In genomic region chr1:62725981-62726588, GRCh38 we compare ENCODE assay signal across 20 cellular contexts. TPM values are rescaled to one million over a fixed set of nuclear protein-coding genes. Genes with fewer than 3 reads are reported as not detected.
DNase-seq lines count a peak whose midpoint lies in the region; ATAC-seq, FAIRE-seq and TF ChIP-seq lines count a peak whose summit lies in the region.
"Had no signal": no experiment of that assay in that cellular context is flagged by ENCODE, and none has a peak within 500 bp of the region (broad histone marks: within the 10 kb centered on the region; RNA-seq: fewer than 3 reads in every experiment).

No MANE protein-coding gene starts in this region.

- H3K9ac ChIP-seq in SK-N-MC (ENCODE audit: insufficient read length) (peak overlapping the region; percentile 49), fibroblast of lung (ENCODE audit: insufficient read depth, low read length) (no peak overlapping the region)
- H3K9ac ChIP-seq: KMS-11 had no signal

- peak overlapping the region; percentile 3 for H3K4me2 ChIP-seq in fibroblast of lung (ENCODE audit: extremely low read depth, insufficient read depth, low read length)

- H3K27me3 ChIP-seq in fibroblast of lung (ENCODE audit: control insufficient read depth, insufficient read depth, low read length) (no peaks in the 10 kb centered on the region), pancreas (no peaks in the 10 kb centered on the region)
- H3K27me3 ChIP-seq: neutrophil had no signal

- peaks cover 7% of the 10 kb centered on the region for H3K4me1 ChIP-seq in fibroblast of lung (ENCODE audit: control insufficient read depth, extremely low read depth, insufficient read depth, low read length)
- peaks cover 6 to 13% (median 10%) of the 10 kb centered on the region in 3 donors for H3K4me1 ChIP-seq in pancreas

- intact Hi-C loops in pancreas (cut with DNase I) = no loop called here

- H3K4me1 Mint-ChIP-seq in natural killer cell treated with Interleukin-12 subunit alpha and Interleukin-12 subunit beta and Interleukin-15 and Interleukin-18, amount 100 ng/mL, for 72 hours (ENCODE audit: low read depth in 2 of 2) = no peaks in the 10 kb centered on the region

- no peak overlapping the region for H3K4me3 Mint-ChIP-seq in natural killer cell treated with Interleukin-12 subunit alpha and Interleukin-12 subunit beta and Interleukin-15 and Interleukin-18, amount 100 ng/mL, for 72 hours
- H3K4me3 Mint-ChIP-seq: activated CD8-positive, alpha-beta memory T cell treated with anti-CD3 and anti-CD28 coated beads, Interleukin-2, amount 10 ng/mL, durations not matched to agents 7 days and 5 days; activated naive CD4-positive, alpha-beta T cell treated with anti-CD3 and anti-CD28 coated beads, Interleukin-2, amount 10 ng/mL, durations not matched to agents 7 days and 5 days; central memory CD8-positive, alpha-beta T cell had no signal

- H3K36me3 ChIP-seq in SK-N-MC (ENCODE audit: insufficient read depth, low read length) (no peaks in the 10 kb centered on the region), fibroblast of lung (ENCODE audit: control insufficient read depth, insufficient read depth, low read length) (no peaks in the 10 kb centered on the region), pancreas (no peaks in the 10 kb centered on the region)
- H3K36me3 ChIP-seq: neutrophil had no signal

- H3K9me3 Mint-ChIP-seq in natural killer cell treated with Interleukin-12 subunit alpha and Interleukin-12 subunit beta and Interleukin-15 and Interleukin-18, amount 100 ng/mL, for 72 hours = no peaks in the 10 kb centered on the region
- H3K9me3 Mint-ChIP-seq: activated naive CD4-positive, alpha-beta T cell treated with anti-CD3 and anti-CD28 coated beads, Interleukin-2, amount 10 ng/mL, durations not matched to agents 7 days and 5 days; central memory CD8-positive, alpha-beta T cell had no signal

- peak; percentile 38 for DNase-seq in AG10803 (ENCODE audit: low read depth)
- no peak for DNase-seq in SK-N-MC (ENCODE audit: low read depth, low spot score)
- DNase-seq in fibroblast of lung (ENCODE audit: low read depth in 2 of 2) = peak in 1 of 2 donors; percentile 30
- DNase-seq in pancreas = no peak
- no peak for DNase-seq in natural killer cell treated with Interleukin-12 subunit alpha and Interleukin-12 subunit beta and Interleukin-15 and Interleukin-18, amount 100 ng/mL, for 72 hours (ENCODE audit: low spot score)
- DNase-seq in SK-N-DZ (ENCODE audit: low spot score) = no peak
- no peak for DNase-seq in stimulated activated naive CD4-positive, alpha-beta T cell treated with Interleukin-2 at 50 U/mL for 16 hours (lab: John Stamatoyannopoulos, UW)
- no peak for DNase-seq in iPS-NIHi11 (ENCODE audit: low spot score)
- DNase-seq: activated CD8-positive, alpha-beta memory T cell treated with anti-CD3 and anti-CD28 coated beads, Interleukin-2, amount 10 ng/mL, durations not matched to agents 7 days and 5 days; activated naive CD4-positive, alpha-beta T cell treated with anti-CD3 and anti-CD28 coated beads, Interleukin-2, amount 10 ng/mL, durations not matched to agents 7 days and 5 days; NCI-H1436; NCI-H510A; stimulated activated naive CD8-positive, alpha-beta T cell treated with anti-CD3 and anti-CD28 coated beads, Interleukin-15, Interleukin-2, amounts not matched to agents 100 U/mL and 50 U/mL, for 24 hours had no signal

- no peak overlapping the region for H3K27ac Mint-ChIP-seq in natural killer cell treated with Interleukin-12 subunit alpha and Interleukin-12 subunit beta and Interleukin-15 and Interleukin-18, amount 100 ng/mL, for 72 hours
- H3K27ac Mint-ChIP-seq: activated CD8-positive, alpha-beta memory T cell treated with anti-CD3 and anti-CD28 coated beads, Interleukin-2, amount 10 ng/mL, durations not matched to agents 7 days and 5 days; activated naive CD4-positive, alpha-beta T cell treated with anti-CD3 and anti-CD28 coated beads, Interleukin-2, amount 10 ng/mL, durations not matched to agents 7 days and 5 days had no signal

- H3K4me3 ChIP-seq in AG10803 (ENCODE audit: low read length) (no peak overlapping the region), SK-N-MC (peak overlapping the region; percentile 72), fibroblast of lung (replicated peaks in 1 of 4; ENCODE audit: control extremely low read depth in 1 of 4, insufficient read depth in 1 of 4, low read depth in 3 of 4, low read length in 4 of 4) (no peak overlapping the region), pancreas (no peak overlapping the region)
- H3K4me3 ChIP-seq: skin epidermis had no signal

- peak; percentile 57 for FAIRE-seq in pancreas (lab: Jason Lieb, UNC)
- FAIRE-seq: D721Med had no signal

- peak overlapping the region; percentile 100 for H3K27ac ChIP-seq in SK-N-MC
- H3K27ac ChIP-seq in fibroblast of lung (ENCODE audit: insufficient read depth, low read length) = peak overlapping the region; percentile 38
- H3K27ac ChIP-seq in pancreas = peak overlapping the region in 2 of 4 donors; percentile 32 to 59
- H3K27ac ChIP-seq: epithelial cell of prostate, HL-60, KMS-11, neutrophil had no signal

- peaks cover 20 to 34% of the 10 kb centered on the region in 2 donors for H3K27me3 Mint-ChIP-seq in natural killer cell treated with Interleukin-12 subunit alpha and Interleukin-12 subunit beta and Interleukin-15 and Interleukin-18, amount 100 ng/mL, for 72 hours

- ATAC-seq in pancreas = peak in 2 of 4 donors; percentile 24 to 29
- no peak for ATAC-seq in natural killer cell treated with Interleukin-12 subunit alpha and Interleukin-12 subunit beta and Interleukin-15 and Interleukin-18, amount 100 ng/mL, for 72 hours
- ATAC-seq: activated CD8-positive, alpha-beta memory T cell treated with anti-CD3 and anti-CD28 coated beads, Interleukin-2, amount 10 ng/mL, durations not matched to agents 7 days and 5 days; stimulated activated naive CD8-positive, alpha-beta T cell treated with anti-CD3 and anti-CD28 coated beads, Interleukin-15, Interleukin-2, amounts not matched to agents 100 U/mL and 50 U/mL, for 24 hours had no signal

- H2AFZ ChIP-seq in fibroblast of lung (ENCODE audit: low read length) = peak overlapping the region; percentile 4

- no peaks in the 10 kb centered on the region for H3K9me3 ChIP-seq in SK-N-MC (ENCODE audit: low read depth, low read length)
- H3K9me3 ChIP-seq in fibroblast of lung (ENCODE audit: control insufficient read depth, insufficient read depth, low read depth, low read length) = no peaks in the 10 kb centered on the region
- H3K9me3 ChIP-seq in pancreas = no peaks in the 10 kb centered on the region
- H3K9me3 ChIP-seq: neutrophil had no signal

- no peaks in the 10 kb centered on the region for H4K20me1 ChIP-seq in fibroblast of lung (ENCODE audit: control insufficient read depth, extremely low read depth, insufficient read depth, low read length)

- H3K36me3 Mint-ChIP-seq in natural killer cell treated with Interleukin-12 subunit alpha and Interleukin-12 subunit beta and Interleukin-15 and Interleukin-18, amount 100 ng/mL, for 72 hours = no peaks in the 10 kb centered on the region
- H3K36me3 Mint-ChIP-seq: activated CD8-positive, alpha-beta memory T cell treated with anti-CD3 and anti-CD28 coated beads, Interleukin-2, amount 10 ng/mL, durations not matched to agents 7 days and 5 days; activated naive CD4-positive, alpha-beta T cell treated with anti-CD3 and anti-CD28 coated beads, Interleukin-2, amount 10 ng/mL, durations not matched to agents 7 days and 5 days had no signal

- 22 to 26% methylated on average over 2 of the region's 2 CpGs for WGBS in pancreas, 2 donors

- H3K79me2 ChIP-seq in fibroblast of lung (ENCODE audit: control insufficient read depth, insufficient read depth, low read length) = no peaks in the 10 kb centered on the region

- no peak for TF ChIP-seq CTCF in AG10803 (conservative IDR thresholded peaks at IDR 0.05; ENCODE audit: low read length)
- no peak for TF ChIP-seq CTCF in fibroblast of lung (conservative IDR thresholded peaks at IDR 0.05 in 1 of 2, IDR thresholded peaks at IDR 0.05 in 1 of 2; ENCODE audit: low read depth in 1 of 2, low read length in 2 of 2)
- no peak for TF ChIP-seq CTCF in pancreas (IDR thresholded peaks at IDR 0.05)

RNA-seq across cellular contexts. Expression of gene DOCK7, which starts 37.9 kb away (rescaled TPM):
- total RNA-seq in fibroblast of lung (92.5 and 153 TPM in 2 replicates), pancreas (10 to 100 TPM; 12.6 to 22.5 (median 14.3) TPM)
- polyA plus RNA-seq in fibroblast of lung (48.4 and 66.5 TPM in 2 replicates), pancreas (1 to 10 TPM; 4.4 to 6.8 TPM)
- polyA plus RNA-seq in fibroblast of lung (2012) = 60.8 and 83.5 TPM in 2 replicates
- 44.2 and 88.0 TPM in 2 replicates for polyA minus RNA-seq in fibroblast of lung (ENCODE audit: low replicate concordance)
- total RNA-seq in natural killer cell treated with Interleukin-12 subunit alpha and Interleukin-12 subunit beta and Interleukin-15 and Interleukin-18, amount 100 ng/mL, for 72 hours = 10 to 100 TPM; 11.5 to 11.8 TPM
- polyA plus RNA-seq in SK-N-DZ (2014; cell fraction: cytosol; rRNA removed) = 33.6 and 36.9 TPM in 2 replicates
- polyA plus RNA-seq in SK-N-DZ (2014; cell fraction: nucleus; rRNA removed) = 32.0 and 39.3 TPM in 2 replicates

RNA-seq across cellular contexts. Expression of gene ATG4C, which starts 57.8 kb away (rescaled TPM):
- 10.3 and 12.1 TPM in 2 replicates for total RNA-seq in fibroblast of lung
- 6.4 and 9.0 TPM in 2 replicates for polyA plus RNA-seq in fibroblast of lung
- 6.0 and 7.6 TPM in 2 replicates for polyA plus RNA-seq in fibroblast of lung (2012)
- polyA minus RNA-seq in fibroblast of lung (ENCODE audit: low replicate concordance) = 0.78 and 1.7 TPM in 2 replicates
- total RNA-seq in pancreas = 10 to 100 TPM in 1 of 6 donors, 1 to 10 TPM in 5; 4.8 to 10.2 (median 6.6) TPM
- 1 to 10 TPM; 2.3 to 3.9 TPM for polyA plus RNA-seq in pancreas
- total RNA-seq in natural killer cell treated with Interleukin-12 subunit alpha and Interleukin-12 subunit beta and Interleukin-15 and Interleukin-18, amount 100 ng/mL, for 72 hours = 10 to 100 TPM in 1 of 2 donors, 1 to 10 TPM in 1; 9.2 to 10.6 TPM
- polyA plus RNA-seq in SK-N-DZ (2014; cell fraction: cytosol; rRNA removed) = 11.8 and 13.1 TPM in 2 replicates
- polyA plus RNA-seq in SK-N-DZ (2014; cell fraction: nucleus; rRNA removed) = 8.6 and 8.8 TPM in 2 replicates
